ENCODE assay signal across 8 cellular contexts in the genomic region with DNA sequence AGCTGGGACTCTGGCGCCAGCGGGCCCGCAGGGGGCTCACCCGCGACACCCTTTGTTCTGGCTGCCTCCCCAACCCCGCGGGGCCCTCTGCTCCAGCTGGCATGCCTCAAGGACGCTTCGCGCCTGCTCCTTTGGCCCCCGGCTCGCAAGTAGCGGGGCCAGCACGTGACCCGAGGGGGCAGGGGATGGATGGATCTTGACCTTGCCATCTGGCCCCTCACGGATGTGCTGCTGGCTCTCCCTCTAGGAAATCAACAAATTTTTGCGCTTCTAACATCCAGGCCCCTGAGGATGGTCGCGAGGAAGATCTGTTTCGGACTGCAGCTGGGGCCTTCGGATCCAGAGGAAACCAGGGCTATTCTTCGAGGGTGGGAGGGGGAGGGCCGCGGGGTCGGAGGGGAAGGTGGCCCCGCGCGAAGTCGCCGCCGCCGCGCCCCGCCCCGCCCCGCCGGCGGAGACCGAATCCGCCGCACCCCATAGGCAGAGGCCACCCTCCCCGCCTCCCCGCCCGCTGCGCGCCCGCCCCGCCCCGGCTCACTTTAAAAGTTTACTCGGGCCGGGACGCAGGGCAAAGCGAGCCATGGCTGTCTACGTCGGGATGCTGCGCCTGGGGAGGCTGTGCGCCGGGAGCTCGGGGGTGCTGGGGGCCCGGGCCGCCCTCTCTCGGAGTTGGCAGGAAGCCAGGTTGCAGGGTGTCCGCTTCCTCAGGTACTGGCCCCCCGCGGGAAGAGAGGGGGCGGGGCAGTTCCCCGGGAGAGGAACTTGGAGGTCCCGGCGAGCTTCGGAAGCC. TPM values are rescaled to one million over a fixed set of nuclear protein-coding genes. Genes with fewer than 3 reads are reported as not detected.
DNase-seq lines count a peak whose midpoint lies in the region; ATAC-seq and TF ChIP-seq lines count a peak whose summit lies in the region.

A gene with protein sequence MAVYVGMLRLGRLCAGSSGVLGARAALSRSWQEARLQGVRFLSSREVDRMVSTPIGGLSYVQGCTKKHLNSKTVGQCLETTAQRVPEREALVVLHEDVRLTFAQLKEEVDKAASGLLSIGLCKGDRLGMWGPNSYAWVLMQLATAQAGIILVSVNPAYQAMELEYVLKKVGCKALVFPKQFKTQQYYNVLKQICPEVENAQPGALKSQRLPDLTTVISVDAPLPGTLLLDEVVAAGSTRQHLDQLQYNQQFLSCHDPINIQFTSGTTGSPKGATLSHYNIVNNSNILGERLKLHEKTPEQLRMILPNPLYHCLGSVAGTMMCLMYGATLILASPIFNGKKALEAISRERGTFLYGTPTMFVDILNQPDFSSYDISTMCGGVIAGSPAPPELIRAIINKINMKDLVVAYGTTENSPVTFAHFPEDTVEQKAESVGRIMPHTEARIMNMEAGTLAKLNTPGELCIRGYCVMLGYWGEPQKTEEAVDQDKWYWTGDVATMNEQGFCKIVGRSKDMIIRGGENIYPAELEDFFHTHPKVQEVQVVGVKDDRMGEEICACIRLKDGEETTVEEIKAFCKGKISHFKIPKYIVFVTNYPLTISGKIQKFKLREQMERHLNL (plus strand): TSS at position 537 of the 790 bp plus-strand sequence. CDS start 44 bp downstream, at position 581.

- no peaks in the 10 kb centered on the region for H3K9me2 ChIP-seq in PC-9 (ENCODE audit: insufficient read depth)

- peaks cover 4% of the 10 kb centered on the region; the same call in 1 of the 2 replicates for H4K20me1 ChIP-seq in PC-9 (ENCODE audit: insufficient read depth)

- H3K27ac ChIP-seq in PC-9 = peak within 1 kb of the TSS; percentile 92

- H2AFZ ChIP-seq in PC-9 = peak within 1 kb of the TSS; percentile 77

- H3F3A ChIP-seq in PC-9 (ENCODE audit: insufficient read depth, low read depth) = peaks cover 42% of the 10 kb centered on the region

- H3K4me3 Mint-ChIP-seq in activated T-cell treated with anti-CD3 and anti-CD28 coated beads, Interleukin-2, amount 50 U/mL, for 72 hours = peak within 1 kb of the TSS; percentile 93 to 95
- H3K4me3 Mint-ChIP-seq in nephron progenitor cell = peak within 1 kb of the TSS; percentile 87
- H3K4me3 Mint-ChIP-seq in stimulated activated naive CD8-positive, alpha-beta T cell treated with anti-CD3 and anti-CD28 coated beads, Interleukin-15, amount 100 ng/mL, for 72 hours = peak within 1 kb of the TSS; percentile 88 to 95

- no peaks in the 10 kb centered on the region for H3K9me3 Mint-ChIP-seq in activated T-cell treated with anti-CD3 and anti-CD28 coated beads, Interleukin-2, amount 50 U/mL, for 72 hours
- peaks cover 4% of the 10 kb centered on the region for H3K9me3 Mint-ChIP-seq in nephron progenitor cell
- H3K9me3 Mint-ChIP-seq in stimulated activated naive CD8-positive, alpha-beta T cell treated with anti-CD3 and anti-CD28 coated beads, Interleukin-15, amount 100 ng/mL, for 72 hours = no peaks in the 10 kb centered on the region

- ATAC-seq in HG02759 (IDR thresholded peaks at IDR 0.05; ENCODE audit: unreplicated experiment) = peak; percentile 75
- ATAC-seq in activated T-cell treated with anti-CD3 and anti-CD28 coated beads, Interleukin-2, amount 50 U/mL, for 72 hours (replicated peaks in 1 of 2) = peak; percentile 90 to 91
- ATAC-seq in stimulated activated naive CD8-positive, alpha-beta T cell treated with anti-CD3 and anti-CD28 coated beads, Interleukin-15, amount 100 ng/mL, for 72 hours = peak; percentile 88

- H3K36me3 Mint-ChIP-seq in activated T-cell treated with anti-CD3 and anti-CD28 coated beads, Interleukin-2, amount 50 U/mL, for 72 hours (ENCODE audit: insufficient read depth in 2 of 2) = no peaks in the 10 kb centered on the region
- H3K36me3 Mint-ChIP-seq in nephron progenitor cell (ENCODE audit: low read depth) = no peaks in the 10 kb centered on the region

- POLR2A ChIA-PET in PC-9 (lab: Charles Lee; ENCODE audit: unreplicated experiment) = interaction anchor here (0.9 kb wide), 1 partner anchor 15 kb away, joined by 4 read pairs; no protein-coding TSS in a partner anchor

- peaks cover 11% of the 10 kb centered on the region for H3K36me3 ChIP-seq in PC-9 (ENCODE audit: low read depth)

- H3K27ac Mint-ChIP-seq in activated T-cell treated with anti-CD3 and anti-CD28 coated beads, Interleukin-2, amount 50 U/mL, for 72 hours = peak within 1 kb of the TSS; percentile 38
- peak within 1 kb of the TSS; percentile 46 for H3K27ac Mint-ChIP-seq in nephron progenitor cell
- H3K27ac Mint-ChIP-seq in stimulated activated naive CD8-positive, alpha-beta T cell treated with anti-CD3 and anti-CD28 coated beads, Interleukin-15, amount 100 ng/mL, for 72 hours = peak within 1 kb of the TSS; percentile 88 to 93

- intact Hi-C loops in PC-9 (cut with micrococcal nuclease; ENCODE audit: unreplicated experiment) = loop anchor here (2.0 kb wide), 1 partner anchor 29 kb away; a partner anchor contains a TSS

- H3K4me1 Mint-ChIP-seq in activated T-cell treated with anti-CD3 and anti-CD28 coated beads, Interleukin-2, amount 50 U/mL, for 72 hours (ENCODE audit: low read depth) = peaks cover 39% of the 10 kb centered on the region
- peaks cover 61% of the 10 kb centered on the region for H3K4me1 Mint-ChIP-seq in nephron progenitor cell
- H3K4me1 Mint-ChIP-seq in stimulated activated naive CD8-positive, alpha-beta T cell treated with anti-CD3 and anti-CD28 coated beads, Interleukin-15, amount 100 ng/mL, for 72 hours = peaks cover 42% of the 10 kb centered on the region

- peak within 1 kb of the TSS; percentile 63 for H3K4me3 ChIP-seq in PC-9

- H3K79me2 ChIP-seq in PC-9 (ENCODE audit: low read depth) = peaks cover 62% of the 10 kb centered on the region

- peak within 1 kb of the TSS; percentile 91 for H3K4me2 ChIP-seq in PC-9

- no peaks in the 10 kb centered on the region for H3K9me3 ChIP-seq in PC-9 (ENCODE audit: insufficient read depth, low read depth)

- CTCF ChIA-PET in PC-9 (lab: Charles Lee) = interaction anchor here (0.5 to 1.1 kb wide), 2 partner anchors 29 to 256 kb away, joined by 5 to 6 read pairs; a partner anchor contains a TSS

- H3K4me1 ChIP-seq in PC-9 (replicated peaks; ENCODE audit: insufficient read depth) = peaks cover 84% of the 10 kb centered on the region

- H3K27me3 Mint-ChIP-seq in activated T-cell treated with anti-CD3 and anti-CD28 coated beads, Interleukin-2, amount 50 U/mL, for 72 hours (ENCODE audit: low read depth) = no peaks in the 10 kb centered on the region
- H3K27me3 Mint-ChIP-seq in nephron progenitor cell (ENCODE audit: low read depth, poor library complexity) = peaks cover 22% of the 10 kb centered on the region
- H3K27me3 Mint-ChIP-seq in stimulated activated naive CD8-positive, alpha-beta T cell treated with anti-CD3 and anti-CD28 coated beads, Interleukin-15, amount 100 ng/mL, for 72 hours = no peaks in the 10 kb centered on the region

- peak; percentile 88 for DNase-seq in GM10266 (ENCODE audit: extremely low spot score)
- peak; percentile 56 to 72 for DNase-seq in PC-9
- peak; percentile 81 to 82 for DNase-seq in activated T-cell treated with anti-CD3 and anti-CD28 coated beads, Interleukin-2, amount 50 U/mL, for 72 hours
- peak; percentile 26 for DNase-seq in fibroblast of peridontal ligament (ENCODE audit: extremely low read depth)
- DNase-seq in nephron progenitor cell = peak; percentile 79
- DNase-seq in stimulated activated naive CD8-positive, alpha-beta T cell treated with anti-CD3 and anti-CD28 coated beads, Interleukin-15, amount 100 ng/mL, for 72 hours = peak; percentile 65 to 68
- no peak for DNase-seq in inferior parietal cortex (ENCODE audit: extremely low spot score)

- no peak for TF ChIP-seq CTCF in GM10266 (IDR thresholded peaks at IDR 0.05; ENCODE audit: control insufficient read depth, insufficient read depth, low read depth, missing control alignments)
- TF ChIP-seq CTCF in PC-9 (conservative IDR thresholded peaks at IDR 0.05) = no peak
- TF ChIP-seq CTCF in nephron progenitor cell (IDR thresholded peaks at IDR 0.05) = no peak

- BruUV-seq in PC-9 (replicated peaks; lab: Mats Ljungman, UMichigan) = no TSS peak

- no peaks in the 10 kb centered on the region for H3K27me3 ChIP-seq in PC-9 (ENCODE audit: insufficient read depth, low read depth)

RNA-seq across cellular contexts. Expression of the gene that starts here (rescaled TPM):
- total RNA-seq in PC-9 (2021) = 149 and 154 TPM in 2 replicates
- 10 to 100 TPM; 30.2 to 43.0 TPM for total RNA-seq in activated T-cell treated with anti-CD3 and anti-CD28 coated beads, Interleukin-2, amount 50 U/mL, for 72 hours

Comparison
In these comparisons a context has a peak if more than half of its experiments do, and no peak if none do; other contexts are left out.
1. H3K27ac Mint-ChIP-seq: peak in every context shown above with its lines; median percentile 90 in stimulated activated naive CD8-positive, alpha-beta T cell treated with anti-CD3 and anti-CD28 coated beads, Interleukin-15, amount 100 ng/mL, for 72 hours; 46 in nephron progenitor cell; 38 in activated T-cell treated with anti-CD3 and anti-CD28 coated beads, Interleukin-2, amount 50 U/mL, for 72 hours.